12 cellular contexts compared by ENCODE assay signal in the genomic region with DNA sequence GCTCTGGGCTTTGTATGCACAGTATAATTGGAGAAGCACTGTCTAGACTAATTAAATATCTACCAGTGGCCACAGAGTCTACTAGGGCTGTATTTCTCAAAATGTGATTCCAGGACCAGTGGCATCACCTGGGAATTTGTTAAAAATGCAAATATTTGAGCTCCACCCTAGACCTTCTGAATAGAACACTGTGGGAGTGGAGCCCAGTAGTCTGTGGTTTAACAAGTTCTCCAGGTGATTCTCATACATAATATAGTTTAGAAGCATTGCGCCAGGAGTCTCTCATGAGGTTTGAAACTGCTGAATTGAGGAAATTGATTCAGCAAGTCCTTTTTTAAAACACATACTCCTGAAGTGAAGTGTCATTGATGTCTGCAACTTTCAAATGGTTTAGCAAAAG.
DNase-seq lines count a peak whose midpoint lies in the region; ATAC-seq, FAIRE-seq and TF ChIP-seq lines count a peak whose summit lies in the region.
"Had no signal": no experiment of that assay in that cellular context is flagged by ENCODE, and none has a peak within 500 bp of the region (broad histone marks: within the 10 kb centered on the region; RNA-seq: fewer than 3 reads in every experiment).

No MANE protein-coding gene starts in this region.

- H3K36me3 ChIP-seq in HUES64 (ENCODE audit: insufficient read depth, low read length) (0 out of 2 replicates have a peak, but pooled peaks cover 3% of the 10 kb centered on the region), mesenchymal stem cell (ENCODE audit: control insufficient read depth in 1 of 2, insufficient read depth in 2 of 2, low read depth in 1 of 2, low read length in 2 of 2) (peaks cover 17 to 39% of the 10 kb centered on the region in 2 experiments)

- WGBS in HUES64, result 80% methylated on average over 1 of the region's 1 CpG
- WGBS in mesenchymal stem cell, result no CpG with 5 or more reads among the region's 1 CpG

- no peaks in the 10 kb centered on the region for H3K27me3 Mint-ChIP-seq in T-helper 17 cell
- H3K27me3 Mint-ChIP-seq: memory B cell had no signal

- H2AFZ ChIP-seq in mesenchymal stem cell (ENCODE audit: low read depth, low read length), result no peak overlapping the region

- no peak overlapping the region for H3K18ac ChIP-seq in mesenchymal stem cell (ENCODE audit: low read depth in 1 of 2, low read length in 2 of 2)

- H2BK5ac ChIP-seq in mesenchymal stem cell (ENCODE audit: low read depth, low read length, poor library complexity, severe bottlenecking), result no peak overlapping the region

- ATAC-seq in SK-N-SH treated with all-trans-retinoic acid at 6 μM for 48 hours, result peak; percentile 44
- no peak for ATAC-seq in T-helper 17 cell

- no peak overlapping the region for H3K23ac ChIP-seq in mesenchymal stem cell (ENCODE audit: low read length in 2 of 2)

- H2BK12ac ChIP-seq in mesenchymal stem cell (ENCODE audit: low read length in 2 of 2), result no peak overlapping the region

- intact Hi-C loops in head of caudate nucleus (cut with DNase I), result no loop called here

- H2BK120ac ChIP-seq in mesenchymal stem cell (ENCODE audit: low read depth, low read length), result no peak overlapping the region

- peak overlapping the region; percentile 9 for H2AK5ac ChIP-seq in mesenchymal stem cell (ENCODE audit: low read length, severe bottlenecking)

- H3K27me3 ChIP-seq in HUES64 (ENCODE audit: insufficient read depth, low read length), result no peaks in the 10 kb centered on the region
- no peaks in the 10 kb centered on the region for H3K27me3 ChIP-seq in mesenchymal stem cell (ENCODE audit: control insufficient read depth in 1 of 2, insufficient read depth in 1 of 2, low read length in 2 of 2)
- H3K27me3 ChIP-seq: neutrophil had no signal

- H3K4me3 ChIP-seq in HUES64 (ENCODE audit: low read length), result no peak overlapping the region
- H3K4me3 ChIP-seq in mesenchymal stem cell (ENCODE audit: insufficient read depth in 1 of 2, low read depth in 1 of 2, low read length in 2 of 2), result no peak overlapping the region

- no peak overlapping the region for H3K14ac ChIP-seq in mesenchymal stem cell (ENCODE audit: low read length in 2 of 2)

- H3K36me3 Mint-ChIP-seq in T-helper 17 cell (ENCODE audit: low read depth), result no peaks in the 10 kb centered on the region

- FAIRE-seq in D721Med (lab: Jason Lieb, UNC), result no peak

- H3K4me3 Mint-ChIP-seq in T-helper 17 cell, result no peak overlapping the region
- H3K4me3 Mint-ChIP-seq: memory B cell had no signal

- H4K91ac ChIP-seq in mesenchymal stem cell (ENCODE audit: low read length), result no peak overlapping the region

- H3K27ac ChIP-seq in HUES64 (ENCODE audit: low read depth, low read length), result peak overlapping the region; percentile 73
- H3K27ac ChIP-seq in mesenchymal stem cell (ENCODE audit: low read length, poor library complexity, severe bottlenecking), result peak overlapping the region; percentile 73
- H3K27ac ChIP-seq: neutrophil had no signal

- H3K9ac ChIP-seq in HUES64 (ENCODE audit: low read depth, low read length) (no peak overlapping the region), mesenchymal stem cell (ENCODE audit: low read length) (peak overlapping the region; percentile 63)

- TF ChIP-seq CTCF in D721Med (IDR thresholded peaks at IDR 0.05; ENCODE audit: insufficient read depth, missing control alignments), result no peak

- no peak overlapping the region for H4K8ac ChIP-seq in mesenchymal stem cell (ENCODE audit: low read length)

- DNase-seq in A172 (ENCODE audit: low spot score), result peak; percentile 8
- DNase-seq in mesenchymal stem cell, result no peak
- no peak for DNase-seq in medulla oblongata (ENCODE audit: extremely low spot score)
- DNase-seq in D721Med (ENCODE audit: insufficient read length, low spot score), result no peak
- DNase-seq in head of caudate nucleus, result no peak
- no peak for DNase-seq in T-helper 17 cell
- DNase-seq: activated CD4-positive, alpha-beta T cell treated with anti-CD3 and anti-CD28 coated beads for 1 hour; T-helper 1 cell had no signal

- H2BK15ac ChIP-seq in mesenchymal stem cell (ENCODE audit: low read depth, poor library complexity, severe bottlenecking), result no peak overlapping the region

- no peaks in the 10 kb centered on the region for H3K4me1 Mint-ChIP-seq in T-helper 17 cell
- H3K4me1 Mint-ChIP-seq: memory B cell had no signal

- no peak overlapping the region for H3K4ac ChIP-seq in mesenchymal stem cell (ENCODE audit: low read depth in 1 of 2, low read length in 2 of 2)

- H3K4me2 ChIP-seq in mesenchymal stem cell (ENCODE audit: low read length, poor library complexity, severe bottlenecking), result no peak overlapping the region

- H3K9me3 ChIP-seq in HUES64 (ENCODE audit: insufficient read depth, low read depth, low read length) (no peaks in the 10 kb centered on the region), mesenchymal stem cell (ENCODE audit: control insufficient read depth, low read length) (no peaks in the 10 kb centered on the region), T-helper 17 cell (ENCODE audit: control insufficient read depth, low read length, poor library complexity, severe bottlenecking) (no peaks in the 10 kb centered on the region)
- H3K9me3 ChIP-seq: neutrophil had no signal

- H3K79me1 ChIP-seq in mesenchymal stem cell (replicated peaks; ENCODE audit: low read length, poor library complexity, severe bottlenecking), result peaks cover 10% of the 10 kb centered on the region

- H3K27ac Mint-ChIP-seq in T-helper 17 cell, result no peak overlapping the region
- H3K27ac Mint-ChIP-seq: memory B cell had no signal

- H3K4me1 ChIP-seq in HUES64 (ENCODE audit: insufficient read depth, low read length), result peaks cover 24% of the 10 kb centered on the region
- H3K4me1 ChIP-seq in mesenchymal stem cell (ENCODE audit: control insufficient read depth, insufficient read depth, low read depth, low read length), result peaks cover 2% of the 10 kb centered on the region

TF ChIP-seq in SK-N-SH treated with all-trans-retinoic acid at 6 μM for 48 hours, 23 proteins besides CTCF, POLR2A, EP300 and RAD21:
- TF ChIP-seq RARB (CRISPR knock-in tag; IDR thresholded peaks at IDR 0.05), result no peak
- TF ChIP-seq ZC3H10 (CRISPR knock-in tag; IDR thresholded peaks at IDR 0.05), result no peak
- no peak for TF ChIP-seq CSDC2 (CRISPR knock-in tag; IDR thresholded peaks at IDR 0.05)
- TF ChIP-seq, protein P1, sequence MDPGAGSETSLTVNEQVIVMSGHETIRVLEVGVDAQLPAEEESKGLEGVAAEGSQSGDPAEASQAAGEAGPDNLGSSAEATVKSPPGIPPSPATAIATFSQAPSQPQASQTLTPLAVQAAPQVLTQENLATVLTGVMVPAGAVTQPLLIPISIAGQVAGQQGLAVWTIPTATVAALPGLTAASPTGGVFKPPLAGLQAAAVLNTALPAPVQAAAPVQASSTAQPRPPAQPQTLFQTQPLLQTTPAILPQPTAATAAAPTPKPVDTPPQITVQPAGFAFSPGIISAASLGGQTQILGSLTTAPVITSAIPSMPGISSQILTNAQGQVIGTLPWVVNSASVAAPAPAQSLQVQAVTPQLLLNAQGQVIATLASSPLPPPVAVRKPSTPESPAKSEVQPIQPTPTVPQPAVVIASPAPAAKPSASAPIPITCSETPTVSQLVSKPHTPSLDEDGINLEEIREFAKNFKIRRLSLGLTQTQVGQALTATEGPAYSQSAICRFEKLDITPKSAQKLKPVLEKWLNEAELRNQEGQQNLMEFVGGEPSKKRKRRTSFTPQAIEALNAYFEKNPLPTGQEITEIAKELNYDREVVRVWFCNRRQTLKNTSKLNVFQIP (CRISPR knock-in tag; IDR thresholded peaks at IDR 0.05; ENCODE audit: borderline replicate concordance, low read depth), result no peak
- TF ChIP-seq, protein P2, sequence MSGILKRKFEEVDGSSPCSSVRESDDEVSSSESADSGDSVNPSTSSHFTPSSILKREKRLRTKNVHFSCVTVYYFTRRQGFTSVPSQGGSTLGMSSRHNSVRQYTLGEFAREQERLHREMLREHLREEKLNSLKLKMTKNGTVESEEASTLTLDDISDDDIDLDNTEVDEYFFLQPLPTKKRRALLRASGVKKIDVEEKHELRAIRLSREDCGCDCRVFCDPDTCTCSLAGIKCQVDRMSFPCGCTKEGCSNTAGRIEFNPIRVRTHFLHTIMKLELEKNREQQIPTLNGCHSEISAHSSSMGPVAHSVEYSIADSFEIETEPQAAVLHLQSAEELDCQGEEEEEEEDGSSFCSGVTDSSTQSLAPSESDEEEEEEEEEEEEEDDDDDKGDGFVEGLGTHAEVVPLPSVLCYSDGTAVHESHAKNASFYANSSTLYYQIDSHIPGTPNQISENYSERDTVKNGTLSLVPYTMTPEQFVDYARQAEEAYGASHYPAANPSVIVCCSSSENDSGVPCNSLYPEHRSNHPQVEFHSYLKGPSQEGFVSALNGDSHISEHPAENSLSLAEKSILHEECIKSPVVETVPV (CRISPR knock-in tag; IDR thresholded peaks at IDR 0.05), result no peak
- no peak for TF ChIP-seq ZNF8 (CRISPR knock-in tag; IDR thresholded peaks at IDR 0.05)
- no peak for TF ChIP-seq ARNTL (CRISPR knock-in tag; IDR thresholded peaks at IDR 0.05; ENCODE audit: borderline replicate concordance, low read depth)
- no peak for TF ChIP-seq ZNF565 (CRISPR knock-in tag; conservative IDR thresholded peaks at IDR 0.05; ENCODE audit: low read depth)
- no peak for TF ChIP-seq ZNF70 (CRISPR knock-in tag; IDR thresholded peaks at IDR 0.05)
- TF ChIP-seq ISL1 (CRISPR knock-in tag; IDR thresholded peaks at IDR 0.05), result no peak
- TF ChIP-seq, protein P3, sequence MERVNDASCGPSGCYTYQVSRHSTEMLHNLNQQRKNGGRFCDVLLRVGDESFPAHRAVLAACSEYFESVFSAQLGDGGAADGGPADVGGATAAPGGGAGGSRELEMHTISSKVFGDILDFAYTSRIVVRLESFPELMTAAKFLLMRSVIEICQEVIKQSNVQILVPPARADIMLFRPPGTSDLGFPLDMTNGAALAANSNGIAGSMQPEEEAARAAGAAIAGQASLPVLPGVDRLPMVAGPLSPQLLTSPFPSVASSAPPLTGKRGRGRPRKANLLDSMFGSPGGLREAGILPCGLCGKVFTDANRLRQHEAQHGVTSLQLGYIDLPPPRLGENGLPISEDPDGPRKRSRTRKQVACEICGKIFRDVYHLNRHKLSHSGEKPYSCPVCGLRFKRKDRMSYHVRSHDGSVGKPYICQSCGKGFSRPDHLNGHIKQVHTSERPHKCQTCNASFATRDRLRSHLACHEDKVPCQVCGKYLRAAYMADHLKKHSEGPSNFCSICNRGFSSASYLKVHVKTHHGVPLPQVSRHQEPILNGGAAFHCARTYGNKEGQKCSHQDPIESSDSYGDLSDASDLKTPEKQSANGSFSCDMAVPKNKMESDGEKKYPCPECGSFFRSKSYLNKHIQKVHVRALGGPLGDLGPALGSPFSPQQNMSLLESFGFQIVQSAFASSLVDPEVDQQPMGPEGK (CRISPR knock-in tag; IDR thresholded peaks at IDR 0.05; ENCODE audit: borderline replicate concordance), result no peak
TF ChIP-seq in SK-N-SH treated with all-trans-retinoic acid at 6 μM for 48 hours: peak in this region for 0.
